Comparison of ENCODE assay signal across 9 cellular contexts in the genomic region with DNA sequence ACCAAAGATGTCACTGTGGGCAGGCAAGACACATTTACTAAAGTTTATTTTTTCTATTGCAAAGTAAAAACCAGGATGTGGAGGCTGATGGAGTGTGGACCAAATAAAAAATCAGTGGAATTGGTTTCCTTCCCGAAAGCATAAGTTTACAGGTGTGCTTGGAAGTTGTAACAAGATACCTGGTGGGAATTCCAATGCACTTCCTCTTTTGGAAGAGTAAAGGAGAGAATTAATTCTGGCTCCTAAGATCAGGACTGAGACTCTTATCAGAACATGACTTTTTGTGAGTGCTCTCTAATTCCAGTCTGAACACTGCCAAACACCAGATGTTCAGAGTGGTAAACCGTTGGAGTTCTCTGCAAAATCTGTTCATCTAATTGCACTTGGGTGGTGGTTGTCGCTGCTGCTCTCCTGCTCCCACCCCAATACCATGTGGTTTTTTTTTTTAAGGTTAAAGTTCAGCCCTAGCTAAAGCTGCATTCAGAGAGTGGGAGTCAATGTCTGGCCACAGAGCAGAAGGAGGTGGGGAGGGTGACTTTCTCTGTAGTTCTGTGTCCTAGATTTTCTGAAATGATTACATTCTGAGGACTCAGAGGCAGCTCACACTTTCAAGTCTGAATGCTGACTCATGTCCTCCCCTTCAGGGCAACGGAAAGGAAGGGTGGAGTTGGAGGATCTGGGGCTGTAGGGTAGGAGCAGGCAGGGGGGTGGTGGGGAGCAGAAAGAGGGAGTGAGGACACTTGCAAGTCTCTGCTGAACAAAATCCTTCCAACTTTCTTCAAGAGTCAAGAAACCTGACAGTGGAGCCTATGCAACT.
DNase-seq lines count a peak whose midpoint lies in the region; ATAC-seq, FAIRE-seq and TF ChIP-seq lines count a peak whose summit lies in the region.
"Had no signal": no experiment of that assay in that cellular context is flagged by ENCODE, and none has a peak within 500 bp of the region (broad histone marks: within the 10 kb centered on the region; RNA-seq: fewer than 3 reads in every experiment).

No MANE protein-coding gene starts in this region.

- intact Hi-C loops in Panc1 (cut with micrococcal nuclease; ENCODE audit: unreplicated experiment) = no loop called here
- intact Hi-C loops in aorta (cut with DNase I) = no loop called here

- no peaks in the 10 kb centered on the region for H3K36me3 Mint-ChIP-seq in astrocyte (ENCODE audit: low read depth, unreplicated experiment)

- H3K4me3 ChIP-seq in Panc1 (ENCODE audit: low read depth in 2 of 2, low read length in 2 of 2) (no peak overlapping the region), astrocyte (ENCODE audit: insufficient read depth, low read depth, low read length) (no peak overlapping the region), aorta (ENCODE audit: low read length in 2 of 2) (no peak overlapping the region), coronary artery (no peak overlapping the region)
- H3K4me3 ChIP-seq: cardiac muscle cell had no signal

- H3K27me3 ChIP-seq in Panc1 (ENCODE audit: control insufficient read depth, insufficient read depth, low read length) (no peaks in the 10 kb centered on the region), astrocyte (ENCODE audit: insufficient read depth, low read length) (no peaks in the 10 kb centered on the region), aorta (ENCODE audit: control insufficient read depth in 1 of 2, insufficient read depth in 2 of 2, low read length in 1 of 2) (no peaks in the 10 kb centered on the region)
- H3K27me3 ChIP-seq: cardiac muscle cell had no signal

- H3K9me3 ChIP-seq in Panc1 (ENCODE audit: control insufficient read depth, insufficient read depth, low read depth, low read length) (no peaks in the 10 kb centered on the region), astrocyte (ENCODE audit: insufficient read depth, low read depth, low read length) (no peaks in the 10 kb centered on the region), aorta (ENCODE audit: control insufficient read depth, low read length) (no peaks in the 10 kb centered on the region)

- WGBS in aorta, 2 donors = 30 to 35% methylated on average over 4 of the region's 4 CpGs

- in situ Hi-C loops in Panc1 (cut with HindIII; ENCODE audit: low pct_unique_long_range_greater_than_20kb, low sequenced_read_pairs) = no loop called here

- H3K27ac ChIP-seq in Panc1 (ENCODE audit: low read length) = peak overlapping the region; percentile 3; the same call in 1 of the 2 replicates
- peak overlapping the region; percentile 7 for H3K27ac ChIP-seq in astrocyte (ENCODE audit: low read depth, low read length)
- H3K27ac ChIP-seq in aorta (ENCODE audit: low read depth in 1 of 2, low read length in 2 of 2) = no peak overlapping the region
- H3K27ac ChIP-seq in coronary artery = no peak overlapping the region
- H3K27ac ChIP-seq: cardiac muscle cell had no signal

- H3K4me1 ChIP-seq in Panc1 (ENCODE audit: control insufficient read depth, insufficient read depth, low read length) (no peaks in the 10 kb centered on the region; the same call in 1 of the 2 replicates), astrocyte (ENCODE audit: insufficient read depth, low read length) (peaks cover 16% of the 10 kb centered on the region), aorta (ENCODE audit: control insufficient read depth in 1 of 2, insufficient read depth in 2 of 2, low read length in 2 of 2) (no peaks in the 10 kb centered on the region)

- no peaks in the 10 kb centered on the region for H3K27me3 Mint-ChIP-seq in astrocyte (ENCODE audit: low read depth, unreplicated experiment)

- CTCF ChIA-PET in Panc1 (lab: Charles Lee) = no interaction called here

- H3K4me3 Mint-ChIP-seq in astrocyte (ENCODE audit: unreplicated experiment) = peak overlapping the region; percentile 40

- peak overlapping the region; percentile 66 for H3K4me2 ChIP-seq in astrocyte (ENCODE audit: low read length)

- H3K9ac ChIP-seq in astrocyte (ENCODE audit: low read length) = peak overlapping the region; percentile 18

- H3K36me3 ChIP-seq in Panc1 (ENCODE audit: control insufficient read depth, insufficient read depth, low read length) = no peaks in the 10 kb centered on the region
- no peaks in the 10 kb centered on the region for H3K36me3 ChIP-seq in astrocyte (ENCODE audit: insufficient read depth, low read length)
- no peaks in the 10 kb centered on the region for H3K36me3 ChIP-seq in aorta (ENCODE audit: control insufficient read depth in 1 of 2, insufficient read depth in 2 of 2, low read length in 1 of 2)
- H3K36me3 ChIP-seq: cardiac muscle cell had no signal

- H3K4me1 Mint-ChIP-seq in astrocyte (ENCODE audit: low read depth, unreplicated experiment) = peaks cover 23% of the 10 kb centered on the region

- TF ChIP-seq CTCF in Panc1 (IDR thresholded peaks at IDR 0.05) (no peak), astrocyte (IDR thresholded peaks at IDR 0.05; ENCODE audit: insufficient read depth, low read depth, low read length) (no peak), coronary artery (IDR thresholded peaks at IDR 0.05) (no peak)

- peak; percentile 86 for FAIRE-seq in astrocyte (lab: Jason Lieb, UNC)

- no peaks in the 10 kb centered on the region for H4K20me1 ChIP-seq in astrocyte (ENCODE audit: insufficient read depth, low read length)

- no TSS peak for BruUV-seq in Panc1 (replicated peaks; lab: Mats Ljungman, UMichigan)

- H3K79me2 ChIP-seq in astrocyte (ENCODE audit: insufficient read depth, low read length) = no peaks in the 10 kb centered on the region

- no peaks in the 10 kb centered on the region for H3K9me3 Mint-ChIP-seq in astrocyte (ENCODE audit: unreplicated experiment)

- POLR2A ChIA-PET in Panc1 (lab: Charles Lee) = no interaction called here

- peak overlapping the region; percentile 87 for H3K27ac Mint-ChIP-seq in astrocyte (ENCODE audit: unreplicated experiment)

- peak overlapping the region; percentile 23 for H2AFZ ChIP-seq in astrocyte (ENCODE audit: low read depth, low read length)

- DNase-seq in activated CD4-positive, CD25-positive, alpha-beta regulatory T cell treated with anti-CD3 and anti-CD28 coated beads, Interleukin-2, amount 50 U/mL, for 72 hours = no peak
- DNase-seq in Panc1 (ENCODE audit: low read depth, low spot score) (no peak), astrocyte (ENCODE audit: low read depth) (peak; percentile 81), myocyte (ENCODE audit: low read depth) (peak; percentile 47), aorta (peak in 1 of 2 donors; percentile 62), coronary artery (ENCODE audit: low spot score) (no peak)

- ATAC-seq in activated CD4-positive, CD25-positive, alpha-beta regulatory T cell treated with anti-CD3 and anti-CD28 coated beads, Interleukin-2, amount 50 U/mL, for 24 hours = peak; percentile 91 to 93
- peak; percentile 63 for ATAC-seq in HG03064 (IDR thresholded peaks at IDR 0.05; ENCODE audit: low read depth, unreplicated experiment)
- peak; percentile 87 for ATAC-seq in Panc1
- ATAC-seq in aorta (ENCODE audit: low FRiP score) = peak; percentile 50

Comparison
In these comparisons a context has a peak if more than half of its experiments do, and no peak if none do; other contexts are left out.
1. DNase-seq: peak in astrocyte (single experiment) and myocyte (single experiment); none in activated CD4-positive, CD25-positive, alpha-beta regulatory T cell treated with anti-CD3 and anti-CD28 coated beads, Interleukin-2, amount 50 U/mL, for 72 hours (single experiment), Panc1 (single experiment) and coronary artery (single experiment).
2. H3K27ac ChIP-seq: peak in Panc1 (single experiment) and astrocyte (single experiment); none in aorta (0 of 2) and coronary artery (0 of 2).
3. Peak in every context shown above with its lines, with median percentiles within 50 percentile points of each other: ATAC-seq.